In genomic region chr4:101136373-101137370, GRCh38 we compare ENCODE assay signal across 17 cellular contexts.
DNase-seq lines count a peak whose midpoint lies in the region; ATAC-seq and TF ChIP-seq lines count a peak whose summit lies in the region.
"Had no signal": no experiment of that assay in that cellular context is flagged by ENCODE, and none has a peak within 500 bp of the region (broad histone marks: within the 10 kb centered on the region; RNA-seq: fewer than 3 reads in every experiment).

No MANE protein-coding gene starts in this region.

- H3K27ac Mint-ChIP-seq in stimulated activated effector memory CD8-positive, alpha-beta T cell treated with anti-CD3 and anti-CD28 coated beads, Interleukin-12 subunit alpha, Interleukin-12 subunit beta, amount 100 ng/mL, for 72 hours: no peak overlapping the region
- H3K27ac Mint-ChIP-seq in glutamatergic neuron (ENCODE audit: unreplicated experiment) (no peak overlapping the region), type B pancreatic cell (no peak overlapping the region)
- H3K27ac Mint-ChIP-seq: activated CD8-positive, alpha-beta T cell treated with anti-CD3 and anti-CD28 coated beads, Interleukin-2, amount 10 ng/mL, durations not matched to agents 7 days and 5 days had no signal

- H3F3A ChIP-seq in PC-3 (ENCODE audit: low read length, unreplicated experiment): no peaks in the 10 kb centered on the region

- no peaks in the 10 kb centered on the region for H3K27me3 ChIP-seq in PC-3 (ENCODE audit: low read length)
- H3K27me3 ChIP-seq: breast epithelium, gastroesophageal sphincter, tibial artery had no signal

- BruUV-seq in PC-3 (replicated peaks; lab: Mats Ljungman, UMichigan): no TSS peak

- H3K27me3 Mint-ChIP-seq in glutamatergic neuron (ENCODE audit: unreplicated experiment) (no peaks in the 10 kb centered on the region), type B pancreatic cell (no peaks in the 10 kb centered on the region)

- no peak overlapping the region for H2AFZ ChIP-seq in PC-3 (ENCODE audit: low read length)

- peaks cover 54% of the 10 kb centered on the region for H3K4me1 Mint-ChIP-seq in stimulated activated effector memory CD8-positive, alpha-beta T cell treated with anti-CD3 and anti-CD28 coated beads, Interleukin-12 subunit alpha, Interleukin-12 subunit beta, amount 100 ng/mL, for 72 hours
- H3K4me1 Mint-ChIP-seq in glutamatergic neuron (ENCODE audit: low read depth, unreplicated experiment): no peaks in the 10 kb centered on the region
- H3K4me1 Mint-ChIP-seq in type B pancreatic cell (ENCODE audit: unreplicated experiment): peaks cover 10% of the 10 kb centered on the region

- H3K9ac ChIP-seq in PC-3 (ENCODE audit: low read length): peak overlapping the region; percentile 31; the same call in 1 of the 2 replicates
- H3K9ac ChIP-seq: KMS-11 had no signal

- peaks cover 5% of the 10 kb centered on the region for H3K9me3 Mint-ChIP-seq in stimulated activated effector memory CD8-positive, alpha-beta T cell treated with anti-CD3 and anti-CD28 coated beads, Interleukin-12 subunit alpha, Interleukin-12 subunit beta, amount 100 ng/mL, for 72 hours
- peaks cover 8% of the 10 kb centered on the region for H3K9me3 Mint-ChIP-seq in glutamatergic neuron (ENCODE audit: unreplicated experiment)
- peaks cover 5% of the 10 kb centered on the region for H3K9me3 Mint-ChIP-seq in type B pancreatic cell

- no peak for TF ChIP-seq CTCF in PC-3 (conservative IDR thresholded peaks at IDR 0.05; ENCODE audit: low read depth, low read length)
- TF ChIP-seq CTCF in glutamatergic neuron (IDR thresholded peaks at IDR 0.05; ENCODE audit: partially characterized antibody, unreplicated experiment): no peak
- no peak for TF ChIP-seq CTCF in type B pancreatic cell (conservative IDR thresholded peaks at IDR 0.05)

- peak; percentile 71 for DNase-seq in NCI-H510A treated with DMSO at 0.1 percent for 48 hours (lab: John Stamatoyannopoulos, UW)
- no peak for DNase-seq in NCI-H510A (lab: John Stamatoyannopoulos, UW)
- DNase-seq in NCI-H1105 (lab: John Stamatoyannopoulos, UW): peak; percentile 40
- DNase-seq in PC-3: peak; percentile 11
- no peak for DNase-seq in stimulated activated effector memory CD8-positive, alpha-beta T cell treated with anti-CD3 and anti-CD28 coated beads, Interleukin-12 subunit alpha, Interleukin-12 subunit beta, amount 100 ng/mL, for 72 hours (ENCODE audit: low spot score in 2 of 2)
- DNase-seq in glutamatergic neuron: no peak
- DNase-seq in type B pancreatic cell (ENCODE audit: extremely low spot score, unreplicated experiment): no peak
- DNase-seq: activated CD8-positive, alpha-beta T cell treated with anti-CD3 and anti-CD28 coated beads, Interleukin-2, amount 10 ng/mL, durations not matched to agents 7 days and 5 days; activated naive CD4-positive, alpha-beta T cell treated with Interleukin-2 at 50 U/mL for 16 hours; DND-41; NCI-H226; Right ventricle myocardium superior; tibial artery had no signal

- H3K4me3 ChIP-seq in PC-3 (ENCODE audit: low read length): no peak overlapping the region
- H3K4me3 ChIP-seq: breast epithelium, gastroesophageal sphincter, tibial artery had no signal

- H3K36me3 Mint-ChIP-seq in stimulated activated effector memory CD8-positive, alpha-beta T cell treated with anti-CD3 and anti-CD28 coated beads, Interleukin-12 subunit alpha, Interleukin-12 subunit beta, amount 100 ng/mL, for 72 hours: peaks cover 7% of the 10 kb centered on the region
- H3K36me3 Mint-ChIP-seq in glutamatergic neuron (ENCODE audit: unreplicated experiment): no peaks in the 10 kb centered on the region
- H3K36me3 Mint-ChIP-seq in type B pancreatic cell: peaks cover 5% of the 10 kb centered on the region

- CTCF ChIA-PET in PC-3 (lab: Charles Lee): no interaction called here

- no peaks in the 10 kb centered on the region for H3K36me3 ChIP-seq in PC-3 (ENCODE audit: low read depth, low read length)
- H3K36me3 ChIP-seq: breast epithelium, gastroesophageal sphincter, tibial artery had no signal

- H4K20me1 ChIP-seq in PC-3 (ENCODE audit: low read length): no peaks in the 10 kb centered on the region

- no peaks in the 10 kb centered on the region for H3K9me2 ChIP-seq in PC-3 (replicated peaks; ENCODE audit: low read length)

- H3K9me3 ChIP-seq in PC-3 (ENCODE audit: low read length): no peaks in the 10 kb centered on the region
- H3K9me3 ChIP-seq: breast epithelium, gastroesophageal sphincter, tibial artery had no signal

- H3K4me3 Mint-ChIP-seq in stimulated activated effector memory CD8-positive, alpha-beta T cell treated with anti-CD3 and anti-CD28 coated beads, Interleukin-12 subunit alpha, Interleukin-12 subunit beta, amount 100 ng/mL, for 72 hours: peak overlapping the region; percentile 10
- H3K4me3 Mint-ChIP-seq in glutamatergic neuron (ENCODE audit: unreplicated experiment): no peak overlapping the region
- no peak overlapping the region for H3K4me3 Mint-ChIP-seq in type B pancreatic cell

- H3K4me1 ChIP-seq in PC-3 (ENCODE audit: insufficient read depth, low read length): peaks cover 12% of the 10 kb centered on the region
- H3K4me1 ChIP-seq: breast epithelium had no signal

- ATAC-seq in PC-3: peak; percentile 61
- ATAC-seq in stimulated activated effector memory CD8-positive, alpha-beta T cell treated with anti-CD3 and anti-CD28 coated beads, Interleukin-12 subunit alpha, Interleukin-12 subunit beta, amount 100 ng/mL, for 72 hours: no peak
- no peak for ATAC-seq in GM21737 (IDR thresholded peaks at IDR 0.05; ENCODE audit: unreplicated experiment)
- ATAC-seq: activated CD8-positive, alpha-beta T cell treated with anti-CD3 and anti-CD28 coated beads, Interleukin-2, amount 10 ng/mL, durations not matched to agents 7 days and 5 days; gastroesophageal sphincter had no signal

- 0 out of 2 replicates have a peak overlapping the region, but pooled peaks have one; percentile 16 for H3K4me2 ChIP-seq in PC-3 (ENCODE audit: low read length)
- H3K4me2 ChIP-seq: KMS-11 had no signal

- POLR2A ChIA-PET in PC-3 (lab: Charles Lee; ENCODE audit: unreplicated experiment): no interaction called here

- H3K27ac ChIP-seq in PC-3 (ENCODE audit: low read length): peak overlapping the region; percentile 68
- H3K27ac ChIP-seq: breast epithelium, gastroesophageal sphincter, KMS-11, tibial artery had no signal

- intact Hi-C loops in PC-3 (cut with micrococcal nuclease): no loop called here

- H3K79me2 ChIP-seq in PC-3 (ENCODE audit: low read length): no peaks in the 10 kb centered on the region

Comparison
In these comparisons a context has a peak if more than half of its experiments do, and no peak if none do; other contexts are left out.
1. DNase-seq: peak in NCI-H510A treated with DMSO at 0.1 percent for 48 hours (single experiment), NCI-H1105 (single experiment) and PC-3 (single experiment); none in NCI-H510A (single experiment), stimulated activated effector memory CD8-positive, alpha-beta T cell treated with anti-CD3 and anti-CD28 coated beads, Interleukin-12 subunit alpha, Interleukin-12 subunit beta, amount 100 ng/mL, for 72 hours (0 of 2), glutamatergic neuron (single experiment) and type B pancreatic cell (single experiment).